Comparison of ENCODE assay signal across 9 cellular contexts in genomic region chr10:29535778-29536459, GRCh38.
A peak's percentile ranks its signal among the peaks of the same experiment; 100 is the strongest.
DNase-seq lines count a peak whose midpoint lies in the region; ATAC-seq, FAIRE-seq and TF ChIP-seq lines count a peak whose summit lies in the region.
"Had no signal": no experiment of that assay in that cellular context is flagged by ENCODE, and none has a peak within 500 bp of the region (broad histone marks: within the 10 kb centered on the region; RNA-seq: fewer than 3 reads in every experiment).

No MANE protein-coding gene starts in this region.

- H3K4me1 ChIP-seq in HEK293 (ENCODE audit: control insufficient read depth, insufficient read depth, low read length) (peaks cover 24% of the 10 kb centered on the region), breast epithelium (peaks cover 0 to 5% of the 10 kb centered on the region in 2 donors), kidney (ENCODE audit: control insufficient read depth in 1 of 2, insufficient read depth in 1 of 2, low read depth in 1 of 2, low read length in 2 of 2) (peaks cover 7 to 11% of the 10 kb centered on the region in 2 donors), stomach smooth muscle (ENCODE audit: control insufficient read depth, insufficient read depth, low read length) (peaks cover 47% of the 10 kb centered on the region)

- peaks cover 5% of the 10 kb centered on the region for H3K4me1 Mint-ChIP-seq in activated CD4-positive, alpha-beta T cell treated with anti-CD3 and anti-CD28 coated beads for 36 hours
- H3K4me1 Mint-ChIP-seq: IgD-negative memory B cell had no signal

- H3K4me3 Mint-ChIP-seq in activated CD4-positive, alpha-beta T cell treated with anti-CD3 and anti-CD28 coated beads for 36 hours = no peak overlapping the region
- H3K4me3 Mint-ChIP-seq: IgD-negative memory B cell had no signal

- peak overlapping the region; percentile 29 to 47 for H3K9ac ChIP-seq in kidney (ENCODE audit: low read length in 2 of 2)
- H3K9ac ChIP-seq in stomach smooth muscle (ENCODE audit: low read length in 2 of 2) = peak overlapping the region; percentile 42 to 48

- TF ChIP-seq POLR2A in breast epithelium (IDR thresholded peaks at IDR 0.05) = no peak

- POLR2A ChIA-PET in HEK293 (lab: Yijun Ruan, JAX) = interaction anchor here (0.6 kb wide), 1 partner anchor 985 kb away, joined by 5 read pairs; no protein-coding TSS in a partner anchor
- POLR2A ChIA-PET in activated CD4-positive, alpha-beta T cell treated with anti-CD3 and anti-CD28 coated beads for 36 hours (lab: Charles Lee) = no interaction called here

- H3K27ac ChIP-seq in HEK293 (ENCODE audit: extremely low read depth, low read depth, low read length) = peak overlapping the region; percentile 62
- peak overlapping the region; percentile 72 to 82 for H3K27ac ChIP-seq in breast epithelium
- H3K27ac ChIP-seq in kidney (ENCODE audit: low read depth in 2 of 2, low read length in 2 of 2) = peak overlapping the region; percentile 64 to 69
- peak overlapping the region; percentile 76 for H3K27ac ChIP-seq in stomach smooth muscle (ENCODE audit: low read length)

- no peak for FAIRE-seq in kidney (lab: Jason Lieb, UNC)

- TF ChIP-seq CTCF in HEK293 (tag by site-specific recombination; IDR thresholded peaks at IDR 0.05) (0 out of 2 replicates have a peak, but pooled peaks have one; percentile 2), breast epithelium (IDR thresholded peaks at IDR 0.05) (no peak), kidney (IDR thresholded peaks at IDR 0.05; ENCODE audit: borderline replicate concordance, extremely low read depth, insufficient read depth) (no peak)

- no peak for ATAC-seq in activated CD4-positive, alpha-beta T cell treated with anti-CD3 and anti-CD28 coated beads for 36 hours
- no peak for ATAC-seq in HG03139 (IDR thresholded peaks at IDR 0.05; ENCODE audit: unreplicated experiment)

- intact Hi-C loops in breast epithelium (cut with DNase I; ENCODE audit: low total_unique reads) = no loop called here
- intact Hi-C loops in kidney (cut with DNase I) = no loop called here
- intact Hi-C loops in activated CD4-positive, alpha-beta T cell treated with anti-CD3 and anti-CD28 coated beads for 36 hours (cut with DNase I, micrococcal nuclease) = loop anchor here in 1 of 2 experiments (10.0 kb wide), 1 partner anchor 199 kb away; no protein-coding TSS in a partner anchor

- H3K36me3 Mint-ChIP-seq in activated CD4-positive, alpha-beta T cell treated with anti-CD3 and anti-CD28 coated beads for 36 hours (ENCODE audit: low read depth) = peaks cover 8% of the 10 kb centered on the region
- H3K36me3 Mint-ChIP-seq: IgD-negative memory B cell had no signal

- no peaks in the 10 kb centered on the region for H3K9me3 Mint-ChIP-seq in activated CD4-positive, alpha-beta T cell treated with anti-CD3 and anti-CD28 coated beads for 36 hours (ENCODE audit: low read depth)
- H3K9me3 Mint-ChIP-seq: IgD-negative memory B cell had no signal

- DNase-seq in breast epithelium (ENCODE audit: low spot score in 2 of 2) (no peak), kidney (no peak), NCI-H345 treated with DMSO at 0.1 percent for 48 hours (lab: John Stamatoyannopoulos, UW; ENCODE audit: unreplicated experiment) (no peak), cerebellar nuclear complex (lab: John Stamatoyannopoulos, UW) (no peak)
- no peak for DNase-seq in activated CD4-positive, alpha-beta T cell treated with anti-CD3 and anti-CD28 coated beads for 36 hours

- no peaks in the 10 kb centered on the region for H3K27me3 Mint-ChIP-seq in activated CD4-positive, alpha-beta T cell treated with anti-CD3 and anti-CD28 coated beads for 36 hours

- H3K36me3 ChIP-seq in HEK293 (ENCODE audit: control insufficient read depth in 2 of 2, insufficient read depth in 1 of 2, low read length in 2 of 2) (no peaks in the 10 kb centered on the region), breast epithelium (no peaks in the 10 kb centered on the region), kidney (ENCODE audit: control insufficient read depth in 1 of 2, insufficient read depth in 2 of 2, low read length in 2 of 2) (no peaks in the 10 kb centered on the region), stomach smooth muscle (ENCODE audit: control insufficient read depth in 2 of 2, insufficient read depth in 2 of 2, low read length in 2 of 2) (peaks cover 36 to 39% of the 10 kb centered on the region in 2 donors)

- H3K27me3 ChIP-seq in breast epithelium (no peaks in the 10 kb centered on the region), stomach smooth muscle (ENCODE audit: control insufficient read depth in 1 of 2, insufficient read depth in 2 of 2, low read length in 2 of 2) (no peaks in the 10 kb centered on the region)

- H3K4me3 ChIP-seq in HEK293 (ENCODE audit: low read depth, low read length) (no peak overlapping the region), breast epithelium (peak overlapping the region in 2 of 3 donors; percentile 14 to 43), kidney (ENCODE audit: low read length in 2 of 2) (peak overlapping the region in 1 of 2 donors; percentile 26), stomach smooth muscle (ENCODE audit: low read length in 2 of 2) (peak overlapping the region; percentile 41 to 55)

- no peak overlapping the region for H3K27ac Mint-ChIP-seq in activated CD4-positive, alpha-beta T cell treated with anti-CD3 and anti-CD28 coated beads for 36 hours

- CTCF ChIA-PET in HEK293 (lab: Yijun Ruan, JAX) = interaction anchor here (0.6 to 2.6 kb wide), 28 partner anchors 8 to 1021 kb away, joined by 3 to 25 read pairs (median 6); no protein-coding TSS in a partner anchor
- CTCF ChIA-PET in activated CD4-positive, alpha-beta T cell treated with anti-CD3 and anti-CD28 coated beads for 36 hours (lab: Charles Lee) = interaction anchor here (0.5 to 1.8 kb wide), 2 partner anchors 23 to 257 kb away, joined by 4 to 9 read pairs; no protein-coding TSS in a partner anchor

- no peaks in the 10 kb centered on the region for H3K9me3 ChIP-seq in HEK293 (ENCODE audit: control insufficient read depth, insufficient read depth, low read depth, low read length)
- no peaks in the 10 kb centered on the region for H3K9me3 ChIP-seq in breast epithelium
- H3K9me3 ChIP-seq in kidney (ENCODE audit: control insufficient read depth in 1 of 2, low read length in 2 of 2) = no peaks in the 10 kb centered on the region
- no peaks in the 10 kb centered on the region for H3K9me3 ChIP-seq in stomach smooth muscle (ENCODE audit: control insufficient read depth in 2 of 2, low read length in 2 of 2)

TF ChIP-seq in HEK293, 187 proteins besides CTCF, POLR2A, EP300 and RAD21:
- TF ChIP-seq ZNF624 (tag by site-specific recombination; IDR thresholded peaks at IDR 0.05) (no peak), ZNF335 (tag by site-specific recombination; conservative IDR thresholded peaks at IDR 0.05) (peak; percentile 45), ZNF610 (tag by site-specific recombination; IDR thresholded peaks at IDR 0.05; ENCODE audit: borderline replicate concordance) (0 out of 2 replicates have a peak, but pooled peaks have one; percentile 2)
